ENCODE assay signal across 22 cellular contexts in genomic region chr16:65722429-65722828, GRCh38.
DNase-seq lines count a peak whose midpoint lies in the region; ATAC-seq, FAIRE-seq and TF ChIP-seq lines count a peak whose summit lies in the region.
"Had no signal": no experiment of that assay in that cellular context is flagged by ENCODE, and none has a peak within 500 bp of the region (broad histone marks: within the 10 kb centered on the region; RNA-seq: fewer than 3 reads in every experiment).

No MANE protein-coding gene starts in this region.

- H3K36me3 ChIP-seq in HepG2 (replicated peaks in 1 of 2; ENCODE audit: control insufficient read depth in 1 of 2, insufficient read depth in 2 of 2, low read length in 2 of 2) (no peaks in the 10 kb centered on the region), right lobe of liver (no peaks in the 10 kb centered on the region), H1 (ENCODE audit: control insufficient read depth in 2 of 4, insufficient read depth in 4 of 4, low read length in 3 of 4) (no peaks in the 10 kb centered on the region), mesendoderm (ENCODE audit: control insufficient read depth, insufficient read depth, low read length) (no peaks in the 10 kb centered on the region), sigmoid colon (no peaks in the 10 kb centered on the region)
- H3K36me3 ChIP-seq: BLaER1 treated with 17β-estradiol and CSF1 and Interleukin-3, amounts not matched to agents 10 nM and 100 nM had no signal

- no peak overlapping the region for H3K14ac ChIP-seq in H1 (ENCODE audit: insufficient read length)

- H3K27me3 ChIP-seq in HepG2 (ENCODE audit: control insufficient read depth in 1 of 2, insufficient read depth in 2 of 2, low read length in 2 of 2) (peaks cover 0 to 4% of the 10 kb centered on the region in 2 experiments; a peak in 1 of 5 replicates), right lobe of liver (no peaks in the 10 kb centered on the region), H1 (replicated peaks in 1 of 4; ENCODE audit: control insufficient read depth in 3 of 4, extremely low read depth in 1 of 4, insufficient read depth in 3 of 4, low read length in 3 of 4) (no peaks in the 10 kb centered on the region), mesendoderm (ENCODE audit: insufficient read depth, low read length, poor library complexity) (no peaks in the 10 kb centered on the region), sigmoid colon (no peaks in the 10 kb centered on the region)
- H3K27me3 ChIP-seq: BLaER1 treated with 17β-estradiol and CSF1 and Interleukin-3, amounts not matched to agents 10 nM and 100 nM had no signal

- H3K4me1 ChIP-seq in HepG2 (ENCODE audit: insufficient read depth, low read length) (peaks cover 4% of the 10 kb centered on the region), right lobe of liver (no peaks in the 10 kb centered on the region), H1 (replicated peaks in 1 of 4; ENCODE audit: control insufficient read depth in 3 of 4, insufficient read depth in 4 of 4, low read length in 3 of 4) (peaks cover 0 to 8% (median 3%) of the 10 kb centered on the region in 4 experiments; a peak in 5 of 7 replicates), mesendoderm (ENCODE audit: control insufficient read depth, low read depth, low read length) (no peaks in the 10 kb centered on the region), sigmoid colon (no peaks in the 10 kb centered on the region)

- H2BK20ac ChIP-seq in H1 (ENCODE audit: low read length), result no peak overlapping the region

- H4K20me1 ChIP-seq in HepG2 (ENCODE audit: insufficient read depth, low read length) (no peaks in the 10 kb centered on the region), H1 (replicated peaks in 1 of 2; ENCODE audit: control insufficient read depth in 1 of 2, insufficient read depth in 2 of 2, low read length in 2 of 2) (no peaks in the 10 kb centered on the region)
- H4K20me1 ChIP-seq: BLaER1 treated with 17β-estradiol and CSF1 and Interleukin-3, amounts not matched to agents 10 nM and 100 nM had no signal

- H2BK15ac ChIP-seq in H1 (ENCODE audit: low read length) (no peak overlapping the region), mesendoderm (replicated peaks; ENCODE audit: low read depth) (no peak overlapping the region)

- WGBS in HepG2 (ENCODE audit: low lambda C conversion rate), result 27% methylated on average over 6 of the region's 7 CpGs
- 75% methylated on average over 5 of the region's 7 CpGs for WGBS in right lobe of liver (ENCODE audit: insufficient coverage, low coverage, low lambda C conversion rate, missing lambda C conversion rate)
- 98% methylated on average over 7 of the region's 7 CpGs; no CpG with 5 or more reads in 1 of the 2 experiments for WGBS in H1 (ENCODE audit: extremely low coverage in 1 of 2, insufficient coverage in 1 of 2, insufficient read length in 1 of 2, insufficient replicate concordance in 2 of 2, low coverage in 1 of 2, low lambda C conversion rate in 2 of 2, missing lambda C conversion rate in 1 of 2), 2 experiments
- no CpG with 5 or more reads among the region's 7 CpGs for WGBS in mesendoderm (ENCODE audit: extremely low coverage, insufficient coverage, low lambda C conversion rate)
- WGBS in sigmoid colon, 2 donors, result 91 to 93% methylated on average over 7 of the region's 7 CpGs

- CTCF ChIA-PET in HepG2 (lab: Yijun Ruan, JAX; ENCODE audit: low intra/inter-chr PET ratio, low total read pairs) (no interaction called here), H1 (lab: Charles Lee; ENCODE audit: partially characterized antibody) (interaction anchor here (0.6 to 1.2 kb wide), 2 partner anchors 27 to 387 kb away, joined by 3 read pairs; no protein-coding TSS in a partner anchor)

- no peak overlapping the region for H4K91ac ChIP-seq in H1 (replicated peaks; ENCODE audit: insufficient read length, low read length)

- H3K4ac ChIP-seq in H1 (replicated peaks; ENCODE audit: insufficient read length, low read depth, low read length), result no peak overlapping the region
- H3K4ac ChIP-seq in mesendoderm (ENCODE audit: low read depth, low read length), result no peak overlapping the region

- no peak overlapping the region for H4K5ac ChIP-seq in H1 (ENCODE audit: insufficient read length, low read depth, low read length)
- no peak overlapping the region for H4K5ac ChIP-seq in mesendoderm (ENCODE audit: low read length)

- H2AK5ac ChIP-seq in H1 (ENCODE audit: low read depth, low read length) (no peak overlapping the region), mesendoderm (ENCODE audit: low read length) (no peak overlapping the region)

- H3K79me1 ChIP-seq in H1 (ENCODE audit: low read depth, low read length) (no peaks in the 10 kb centered on the region), mesendoderm (ENCODE audit: low read length) (no peaks in the 10 kb centered on the region)

- no peak overlapping the region for H3K4me3 ChIP-seq in HepG2 (replicated peaks in 1 of 3; ENCODE audit: insufficient read depth in 1 of 3, low read depth in 2 of 3, low read length in 3 of 3)
- H3K4me3 ChIP-seq in right lobe of liver, result no peak overlapping the region
- no peak overlapping the region for H3K4me3 ChIP-seq in H1 (ENCODE audit: extremely low read depth in 1 of 4, insufficient read depth in 2 of 4, low read depth in 3 of 4, low read length in 4 of 4)
- no peak overlapping the region for H3K4me3 ChIP-seq in mesendoderm (ENCODE audit: low read length)
- no peak overlapping the region for H3K4me3 ChIP-seq in sigmoid colon
- H3K4me3 ChIP-seq: BLaER1 treated with 17β-estradiol and CSF1 and Interleukin-3, amounts not matched to agents 10 nM and 100 nM; GM12878; GM23248 had no signal

- no peak overlapping the region for H4K8ac ChIP-seq in H1 (ENCODE audit: extremely low read depth, insufficient read depth, low read length)
- no peak overlapping the region for H4K8ac ChIP-seq in mesendoderm (ENCODE audit: low read depth, low read length)

- TF ChIP-seq POLR2A in HepG2 (IDR thresholded peaks at IDR 0.05; ENCODE audit: insufficient read depth in 1 of 2, low read depth in 2 of 2, low read length in 2 of 2), result no peak
- no peak for TF ChIP-seq POLR2A in right lobe of liver (IDR thresholded peaks at IDR 0.05)
- TF ChIP-seq POLR2A in H1 (IDR thresholded peaks at IDR 0.05; ENCODE audit: control extremely low read depth in 1 of 2, low read depth in 2 of 2, low read length in 2 of 2), result no peak
- TF ChIP-seq POLR2A in sigmoid colon (IDR thresholded peaks at IDR 0.05), result no peak

- no TSS peak for BruUV-seq in HepG2 (replicated peaks; lab: Mats Ljungman, UMichigan)

- TF ChIP-seq EP300 in HepG2 (IDR thresholded peaks at IDR 0.05; ENCODE audit: low read depth in 2 of 2, low read length in 2 of 2) (no peak), HepG2 (CRISPR knock-in tag; IDR thresholded peaks at IDR 0.05; ENCODE audit: borderline replicate concordance) (no peak), H1 (IDR thresholded peaks at IDR 0.05; ENCODE audit: borderline replicate concordance in 1 of 2, low read depth in 2 of 2, low read length in 2 of 2) (no peak), sigmoid colon (IDR thresholded peaks at IDR 0.05) (no peak)

- no peak overlapping the region for H2BK120ac ChIP-seq in H1 (replicated peaks; ENCODE audit: low read depth, low read length)
- no peak overlapping the region for H2BK120ac ChIP-seq in mesendoderm (ENCODE audit: low read depth, low read length)

- H3K9me3 ChIP-seq in HepG2 (ENCODE audit: low read length) (no peaks in the 10 kb centered on the region), right lobe of liver (no peaks in the 10 kb centered on the region), H1 (ENCODE audit: insufficient read depth in 2 of 2, low read depth in 1 of 2, low read length in 1 of 2) (no peaks in the 10 kb centered on the region), sigmoid colon (no peaks in the 10 kb centered on the region)

- POLR2A ChIA-PET in HepG2 (lab: Yijun Ruan, JAX) (no interaction called here), H1 (lab: Charles Lee; ENCODE audit: partially characterized antibody) (no interaction called here)

- H2AFZ ChIP-seq in HepG2 (ENCODE audit: low read length) (no peak overlapping the region), H1 (ENCODE audit: low read length) (no peak overlapping the region)
- H2AFZ ChIP-seq: GM23248 had no signal

- H3K9ac ChIP-seq in HepG2 (ENCODE audit: insufficient read depth, low read depth, low read length), result no peak overlapping the region
- no peak overlapping the region for H3K9ac ChIP-seq in H1 (replicated peaks in 1 of 4; ENCODE audit: extremely low read depth in 1 of 4, low read depth in 3 of 4, low read length in 3 of 4)
- H3K9ac ChIP-seq in mesendoderm (ENCODE audit: low read length), result no peak overlapping the region
- H3K9ac ChIP-seq: BLaER1 treated with 17β-estradiol and CSF1 and Interleukin-3, amounts not matched to agents 10 nM and 100 nM; GM23248 had no signal

- no peak for TF ChIP-seq RAD21 in HepG2 (CRISPR knock-in tag; IDR thresholded peaks at IDR 0.05)
- TF ChIP-seq RAD21 in H1 (IDR thresholded peaks at IDR 0.05 in 1 of 2, conservative IDR thresholded peaks at IDR 0.05 in 1 of 2; ENCODE audit: low read depth in 2 of 2, low read length in 2 of 2), result peak; percentile 10 to 21; a peak in 1 of 4 replicates

- in situ Hi-C loops in HepG2 (cut with HindIII; ENCODE audit: extremely low pct_ligation_motif_present, low pct_unique_long_range_greater_than_20kb), result no loop called here

- H3K18ac ChIP-seq in H1 (ENCODE audit: extremely low read depth, low read length) (no peak overlapping the region), mesendoderm (ENCODE audit: low read length) (no peak overlapping the region)

- TF ChIP-seq CTCF in HepG2 (CRISPR knock-in tag; IDR thresholded peaks at IDR 0.05) (0 out of 2 replicates have a peak, but pooled peaks have one; percentile 14), right lobe of liver (IDR thresholded peaks at IDR 0.05) (no peak), H1 (IDR thresholded peaks at IDR 0.05; ENCODE audit: control extremely low read depth in 1 of 3, insufficient read depth in 1 of 3, low read depth in 1 of 3, low read length in 3 of 3) (peak in 1 of 3 experiments; percentile 6; a peak in 1 of 4 replicates), sigmoid colon (IDR thresholded peaks at IDR 0.05) (no peak)

- H2BK5ac ChIP-seq in H1 (ENCODE audit: low read depth, low read length) (no peak overlapping the region), mesendoderm (ENCODE audit: low read length) (no peak overlapping the region)

- DNase-seq in HepG2 (ENCODE audit: low spot score), result no peak
- no peak for DNase-seq in right lobe of liver
- DNase-seq in RPMI7951 (ENCODE audit: low read depth), result peak; percentile 39
- DNase-seq in H1 (ENCODE audit: low read depth in 1 of 2, low spot score in 2 of 2), result no peak
- peak; percentile 16 for DNase-seq in mesendoderm
- DNase-seq in iPS-NIHi11 (ENCODE audit: low spot score), result no peak
- no peak for DNase-seq in sigmoid colon
- DNase-seq: 8988T; CD4-positive, CD25-positive, alpha-beta regulatory T cell; CD8-positive, alpha-beta memory T cell; COR-L47; DMS 273 treated with DMSO at 0.1 percent for 48 hours; DMS53; DND-41; EL; GM23248; H7; HFFc6 had no signal

- no peak overlapping the region for H3K56ac ChIP-seq in H1 (replicated peaks; ENCODE audit: insufficient read length, low read depth, low read length)
- no peak overlapping the region for H3K56ac ChIP-seq in mesendoderm (ENCODE audit: low read length)

- H3K27ac ChIP-seq in HepG2 (ENCODE audit: extremely low read length, insufficient read depth, low read length), result no peak overlapping the region
- no peak overlapping the region for H3K27ac ChIP-seq in right lobe of liver
- no peak overlapping the region for H3K27ac ChIP-seq in H1 (ENCODE audit: low read depth, low read length)
- no peak overlapping the region for H3K27ac ChIP-seq in mesendoderm (ENCODE audit: low read depth, low read length)
- no peak overlapping the region for H3K27ac ChIP-seq in sigmoid colon
- H3K27ac ChIP-seq: GM23248 had no signal

- no peak for FAIRE-seq in HepG2 (lab: Jason Lieb, UNC)
- no peak for FAIRE-seq in H1 (lab: Jason Lieb, UNC)
- FAIRE-seq: GM12878 had no signal

- ATAC-seq in HepG2, result peak; percentile 66
- ATAC-seq in right lobe of liver, result no peak
- no peak for ATAC-seq in HG03442 (IDR thresholded peaks at IDR 0.05; ENCODE audit: unreplicated experiment)
- ATAC-seq: GM12878, HCT116 had no signal

- H3K23me2 ChIP-seq in H1 (ENCODE audit: low read depth, low read length), result 0 out of 2 replicates have a peak, but pooled peaks cover 2% of the 10 kb centered on the region

- no peak overlapping the region for H3K23ac ChIP-seq in H1 (ENCODE audit: insufficient read length)
- no peak overlapping the region for H3K23ac ChIP-seq in mesendoderm (ENCODE audit: low read length)

- H3K79me2 ChIP-seq in HepG2 (ENCODE audit: insufficient read depth, low read length) (no peaks in the 10 kb centered on the region), H1 (ENCODE audit: control insufficient read depth in 1 of 2, insufficient read depth in 2 of 2, low read length in 2 of 2) (no peaks in the 10 kb centered on the region), mesendoderm (ENCODE audit: control insufficient read depth, insufficient read depth, low read length) (no peaks in the 10 kb centered on the region)

- H3K4me2 ChIP-seq in HepG2 (ENCODE audit: low read depth, low read length), result no peak overlapping the region
- H3K4me2 ChIP-seq in H1 (ENCODE audit: insufficient read depth in 1 of 2, low read depth in 2 of 2, low read length in 2 of 2), result no peak overlapping the region
- no peak overlapping the region for H3K4me2 ChIP-seq in mesendoderm (ENCODE audit: low read length)
- H3K4me2 ChIP-seq: BLaER1 treated with 17β-estradiol and CSF1 and Interleukin-3, amounts not matched to agents 10 nM and 100 nM had no signal

- H2BK12ac ChIP-seq in H1 (ENCODE audit: low read depth, low read length), result peak overlapping the region; percentile 19; the same call in 1 of the 2 replicates

- intact Hi-C loops in HepG2 (cut with micrococcal nuclease; ENCODE audit: unreplicated experiment), result no loop called here
- intact Hi-C loops in right lobe of liver (cut with DNase I), result no loop called here
- intact Hi-C loops in sigmoid colon (cut with DNase I), result no loop called here

Comparison
In these comparisons a context has a peak if more than half of its experiments do, and no peak if none do; other contexts are left out.
1. DNase-seq: peak in RPMI7951 (single experiment) and mesendoderm (single experiment); none in HepG2 (single experiment), right lobe of liver (0 of 3), H1 (0 of 2), iPS-NIHi11 (single experiment) and sigmoid colon (single experiment).
2. Of the 41 proteins assayed by ChIP-seq in both HepG2 and H1: peak only in HepG2: none; only in H1: RAD21; in both: none; in neither: 39; mixed calls (peak in some experiments, not most) for 1.